1 cellular context compared by ENCODE assay signal in the genomic region with DNA sequence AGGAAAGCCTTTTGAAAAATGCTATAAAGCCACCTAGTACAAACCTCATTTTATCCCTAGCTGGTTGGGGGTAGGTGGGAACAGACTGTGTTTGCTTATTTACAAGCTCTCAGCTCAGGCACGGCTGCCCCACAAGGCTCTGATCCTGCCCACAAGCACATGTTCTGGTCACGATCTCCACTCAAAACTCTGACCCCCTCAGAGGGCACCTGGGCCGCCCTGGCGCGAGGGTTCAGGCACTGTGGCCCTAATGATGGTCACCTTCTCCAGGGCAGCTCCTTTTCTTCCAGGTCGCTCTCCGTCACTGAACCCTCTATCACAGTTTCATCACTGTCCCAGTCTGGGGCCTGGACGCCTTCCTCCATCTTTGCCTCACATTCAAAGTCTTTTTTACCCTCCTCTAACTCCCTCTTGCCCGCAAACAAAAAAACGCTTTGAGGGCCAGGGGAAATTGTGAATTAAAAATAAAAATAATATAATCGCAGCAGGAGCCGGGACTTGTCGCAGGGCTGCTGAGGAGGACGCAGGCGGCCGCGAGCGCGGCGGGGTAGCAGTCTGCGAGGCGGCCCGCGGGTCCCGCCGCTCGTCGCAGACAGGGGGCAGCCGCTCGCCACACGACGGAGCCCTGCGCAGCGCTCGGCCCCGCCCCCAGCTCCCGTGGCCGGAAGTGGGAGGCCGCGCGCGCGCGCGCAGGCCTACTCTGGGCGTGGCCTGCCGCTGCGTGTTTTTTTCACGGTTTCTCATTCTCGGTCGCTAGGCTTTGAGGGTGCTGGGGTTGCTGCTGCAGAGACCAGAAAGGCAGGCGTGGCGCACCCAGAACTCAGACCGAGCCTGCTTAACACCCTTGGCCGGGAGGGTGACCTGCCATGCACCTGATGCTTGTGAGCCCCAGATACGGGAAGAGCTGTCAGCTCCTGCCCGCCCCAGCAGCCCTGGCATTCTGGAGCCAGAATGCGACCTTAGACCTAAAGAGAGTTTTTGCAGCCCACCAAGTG.
TF ChIP-seq lines count a peak whose summit lies in the region.

A gene with protein sequence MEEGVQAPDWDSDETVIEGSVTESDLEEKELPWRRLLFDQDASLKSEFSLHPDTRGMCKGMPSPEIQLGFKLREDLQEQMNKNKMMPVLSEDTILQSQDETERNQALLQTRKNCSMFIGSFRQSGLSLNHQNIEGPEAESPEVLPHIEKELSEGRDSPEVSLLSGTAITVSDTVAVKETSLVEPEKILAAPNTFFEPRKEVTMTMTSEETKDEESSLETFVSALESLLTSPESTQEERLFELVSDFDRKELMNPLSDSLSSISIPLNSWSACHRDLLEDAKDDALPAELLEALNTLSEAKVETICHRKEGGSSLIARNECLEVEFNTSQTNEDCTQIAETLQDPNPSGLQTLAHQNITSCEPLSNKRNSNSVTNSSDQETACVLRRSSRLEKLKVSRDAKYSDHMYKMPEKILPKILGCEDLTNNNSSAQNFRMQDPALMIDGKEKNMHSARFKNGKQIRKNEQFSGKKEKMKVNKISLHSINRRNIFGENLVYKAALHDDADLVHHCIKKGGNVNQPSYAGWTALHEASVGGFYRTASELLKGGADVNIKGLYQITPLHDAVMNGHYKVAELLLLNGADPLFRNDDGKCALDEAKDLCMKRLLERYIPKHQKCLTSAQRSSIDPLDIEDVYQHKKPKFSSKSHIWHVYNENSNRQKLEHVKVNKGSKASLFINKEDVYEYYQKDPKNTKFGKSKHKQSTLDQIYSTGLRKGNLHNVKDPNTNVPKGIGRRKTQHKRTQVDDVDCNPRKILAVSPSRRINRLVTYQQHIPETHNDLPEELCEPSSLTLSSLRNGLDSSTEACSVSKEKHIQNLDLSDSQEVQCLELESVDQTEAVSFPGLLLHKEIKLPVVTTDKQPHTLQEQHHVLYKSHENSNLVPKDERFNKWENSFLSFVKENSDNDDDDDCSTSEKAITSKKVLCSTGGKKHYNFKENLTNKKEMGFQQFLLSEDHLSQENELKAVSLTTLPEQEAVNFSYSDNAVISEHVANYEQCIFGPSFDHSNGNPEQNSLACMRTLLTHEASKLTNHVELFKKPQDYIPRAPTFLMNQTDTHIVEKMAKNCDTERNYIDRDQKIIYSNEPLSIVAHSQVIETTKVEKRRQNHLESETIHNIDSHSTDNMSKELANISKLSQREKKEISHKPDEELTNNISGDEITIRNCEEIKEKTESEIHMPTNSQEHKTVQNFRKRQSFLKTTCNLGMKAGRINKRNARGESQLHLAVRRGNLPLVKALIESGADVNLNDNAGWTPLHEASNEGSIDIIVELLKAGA (N-terminal part only) (minus strand): TSS at position 557 of the 995 bp plus-strand sequence. CDS start 192 bp downstream, at position 365.

TF ChIP-seq in HepG2, 621 proteins besides CTCF, POLR2A, EP300 and RAD21 (continued from another document and continues in another):
- TF ChIP-seq, protein P1, sequence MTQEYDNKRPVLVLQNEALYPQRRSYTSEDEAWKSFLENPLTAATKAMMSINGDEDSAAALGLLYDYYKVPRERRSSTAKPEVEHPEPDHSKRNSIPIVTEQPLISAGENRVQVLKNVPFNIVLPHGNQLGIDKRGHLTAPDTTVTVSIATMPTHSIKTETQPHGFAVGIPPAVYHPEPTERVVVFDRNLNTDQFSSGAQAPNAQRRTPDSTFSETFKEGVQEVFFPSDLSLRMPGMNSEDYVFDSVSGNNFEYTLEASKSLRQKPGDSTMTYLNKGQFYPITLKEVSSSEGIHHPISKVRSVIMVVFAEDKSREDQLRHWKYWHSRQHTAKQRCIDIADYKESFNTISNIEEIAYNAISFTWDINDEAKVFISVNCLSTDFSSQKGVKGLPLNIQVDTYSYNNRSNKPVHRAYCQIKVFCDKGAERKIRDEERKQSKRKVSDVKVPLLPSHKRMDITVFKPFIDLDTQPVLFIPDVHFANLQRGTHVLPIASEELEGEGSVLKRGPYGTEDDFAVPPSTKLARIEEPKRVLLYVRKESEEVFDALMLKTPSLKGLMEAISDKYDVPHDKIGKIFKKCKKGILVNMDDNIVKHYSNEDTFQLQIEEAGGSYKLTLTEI (CRISPR knock-in tag; conservative IDR thresholded peaks at IDR 0.05) = no peak
- no peak for TF ChIP-seq SIX4 (CRISPR knock-in tag; IDR thresholded peaks at IDR 0.05)
- TF ChIP-seq MTA1 (CRISPR knock-in tag; IDR thresholded peaks at IDR 0.05; ENCODE audit: borderline replicate concordance) = 0 out of 2 replicates have a peak, but pooled peaks have one; percentile 40
- 0 out of 2 replicates have a peak, but pooled peaks have one; percentile 24 for TF ChIP-seq REPIN1 (CRISPR knock-in tag; IDR thresholded peaks at IDR 0.05; ENCODE audit: borderline replicate concordance, low read depth)
- TF ChIP-seq ZNF558 (CRISPR knock-in tag; IDR thresholded peaks at IDR 0.05; ENCODE audit: borderline replicate concordance) = no peak
- peak; percentile 41; the same call in 1 of the 2 replicates for TF ChIP-seq ZNF230 (CRISPR knock-in tag; IDR thresholded peaks at IDR 0.05)
- no peak for TF ChIP-seq ZBTB8A (CRISPR knock-in tag; IDR thresholded peaks at IDR 0.05; ENCODE audit: borderline replicate concordance, low read depth)
- TF ChIP-seq HDAC2 (CRISPR knock-in tag; IDR thresholded peaks at IDR 0.05) = 0 out of 2 replicates have a peak, but pooled peaks have one; percentile 44
- peak; percentile 77 for TF ChIP-seq YEATS4 (CRISPR knock-in tag; IDR thresholded peaks at IDR 0.05; ENCODE audit: borderline replicate concordance)
- TF ChIP-seq, protein P2, sequence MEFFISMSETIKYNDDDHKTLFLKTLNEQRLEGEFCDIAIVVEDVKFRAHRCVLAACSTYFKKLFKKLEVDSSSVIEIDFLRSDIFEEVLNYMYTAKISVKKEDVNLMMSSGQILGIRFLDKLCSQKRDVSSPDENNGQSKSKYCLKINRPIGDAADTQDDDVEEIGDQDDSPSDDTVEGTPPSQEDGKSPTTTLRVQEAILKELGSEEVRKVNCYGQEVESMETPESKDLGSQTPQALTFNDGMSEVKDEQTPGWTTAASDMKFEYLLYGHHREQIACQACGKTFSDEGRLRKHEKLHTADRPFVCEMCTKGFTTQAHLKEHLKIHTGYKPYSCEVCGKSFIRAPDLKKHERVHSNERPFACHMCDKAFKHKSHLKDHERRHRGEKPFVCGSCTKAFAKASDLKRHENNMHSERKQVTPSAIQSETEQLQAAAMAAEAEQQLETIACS (CRISPR knock-in tag; IDR thresholded peaks at IDR 0.05) = peak; percentile 79
- peak; percentile 82 for TF ChIP-seq ATF7-NPFF (CRISPR knock-in tag; IDR thresholded peaks at IDR 0.05; ENCODE audit: low read depth)
- TF ChIP-seq, protein P3, sequence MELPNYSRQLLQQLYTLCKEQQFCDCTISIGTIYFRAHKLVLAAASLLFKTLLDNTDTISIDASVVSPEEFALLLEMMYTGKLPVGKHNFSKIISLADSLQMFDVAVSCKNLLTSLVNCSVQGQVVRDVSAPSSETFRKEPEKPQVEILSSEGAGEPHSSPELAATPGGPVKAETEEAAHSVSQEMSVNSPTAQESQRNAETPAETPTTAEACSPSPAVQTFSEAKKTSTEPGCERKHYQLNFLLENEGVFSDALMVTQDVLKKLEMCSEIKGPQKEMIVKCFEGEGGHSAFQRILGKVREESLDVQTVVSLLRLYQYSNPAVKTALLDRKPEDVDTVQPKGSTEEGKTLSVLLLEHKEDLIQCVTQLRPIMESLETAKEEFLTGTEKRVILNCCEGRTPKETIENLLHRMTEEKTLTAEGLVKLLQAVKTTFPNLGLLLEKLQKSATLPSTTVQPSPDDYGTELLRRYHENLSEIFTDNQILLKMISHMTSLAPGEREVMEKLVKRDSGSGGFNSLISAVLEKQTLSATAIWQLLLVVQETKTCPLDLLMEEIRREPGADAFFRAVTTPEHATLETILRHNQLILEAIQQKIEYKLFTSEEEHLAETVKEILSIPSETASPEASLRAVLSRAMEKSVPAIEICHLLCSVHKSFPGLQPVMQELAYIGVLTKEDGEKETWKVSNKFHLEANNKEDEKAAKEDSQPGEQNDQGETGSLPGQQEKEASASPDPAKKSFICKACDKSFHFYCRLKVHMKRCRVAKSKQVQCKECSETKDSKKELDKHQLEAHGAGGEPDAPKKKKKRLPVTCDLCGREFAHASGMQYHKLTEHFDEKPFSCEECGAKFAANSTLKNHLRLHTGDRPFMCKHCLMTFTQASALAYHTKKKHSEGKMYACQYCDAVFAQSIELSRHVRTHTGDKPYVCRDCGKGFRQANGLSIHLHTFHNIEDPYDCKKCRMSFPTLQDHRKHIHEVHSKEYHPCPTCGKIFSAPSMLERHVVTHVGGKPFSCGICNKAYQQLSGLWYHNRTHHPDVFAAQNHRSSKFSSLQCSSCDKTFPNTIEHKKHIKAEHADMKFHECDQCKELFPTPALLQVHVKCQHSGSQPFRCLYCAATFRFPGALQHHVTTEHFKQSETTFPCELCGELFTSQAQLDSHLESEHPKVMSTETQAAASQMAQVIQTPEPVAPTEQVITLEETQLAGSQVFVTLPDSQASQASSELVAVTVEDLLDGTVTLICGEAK (IDR thresholded peaks at IDR 0.05) = no peak
- TF ChIP-seq, protein P3 (CRISPR knock-in tag; IDR thresholded peaks at IDR 0.05) = no peak
- no peak for TF ChIP-seq RELA (CRISPR knock-in tag; IDR thresholded peaks at IDR 0.05)
- peak; percentile 54 for TF ChIP-seq ASH2L (IDR thresholded peaks at IDR 0.05; ENCODE audit: insufficient read length, low read depth, low read length)
- TF ChIP-seq TCF12 (IDR thresholded peaks at IDR 0.05) = no peak
- TF ChIP-seq TCF12 (CRISPR knock-in tag; IDR thresholded peaks at IDR 0.05) = no peak; the same call in 1 of the 2 replicates
- TF ChIP-seq SKI (IDR thresholded peaks at IDR 0.05; ENCODE audit: partially characterized antibody) = peak; percentile 45
- TF ChIP-seq ZNF142 (CRISPR knock-in tag; IDR thresholded peaks at IDR 0.05) = peak; percentile 27; the same call in 1 of the 2 replicates
- TF ChIP-seq, protein P4, sequence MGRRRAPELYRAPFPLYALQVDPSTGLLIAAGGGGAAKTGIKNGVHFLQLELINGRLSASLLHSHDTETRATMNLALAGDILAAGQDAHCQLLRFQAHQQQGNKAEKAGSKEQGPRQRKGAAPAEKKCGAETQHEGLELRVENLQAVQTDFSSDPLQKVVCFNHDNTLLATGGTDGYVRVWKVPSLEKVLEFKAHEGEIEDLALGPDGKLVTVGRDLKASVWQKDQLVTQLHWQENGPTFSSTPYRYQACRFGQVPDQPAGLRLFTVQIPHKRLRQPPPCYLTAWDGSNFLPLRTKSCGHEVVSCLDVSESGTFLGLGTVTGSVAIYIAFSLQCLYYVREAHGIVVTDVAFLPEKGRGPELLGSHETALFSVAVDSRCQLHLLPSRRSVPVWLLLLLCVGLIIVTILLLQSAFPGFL (CRISPR knock-in tag; IDR thresholded peaks at IDR 0.05) = no peak
- no peak for TF ChIP-seq SRSF4 (IDR thresholded peaks at IDR 0.05; ENCODE audit: low read depth, low read length, poor library complexity, severe bottlenecking)
